ENCODE assay signal across 8 cellular contexts in genomic region chr16:11913425-11914079, GRCh38. TPM values are rescaled to one million over a fixed set of nuclear protein-coding genes. Genes with fewer than 3 reads are reported as not detected.
DNase-seq lines count a peak whose midpoint lies in the region; ATAC-seq and TF ChIP-seq lines count a peak whose summit lies in the region.

No MANE protein-coding gene starts in this region.

- WGBS in testis, 2 donors = 47 to 55% methylated on average over 12 of the region's 12 CpGs

- H3K36me3 Mint-ChIP-seq in CD4-positive, CD25-positive, alpha-beta regulatory T cell = no peaks in the 10 kb centered on the region
- H3K36me3 Mint-ChIP-seq in brain = peaks cover 29% of the 10 kb centered on the region

- H3K4me1 Mint-ChIP-seq in CD4-positive, CD25-positive, alpha-beta regulatory T cell = peaks cover 25 to 62% (median 46%) of the 10 kb centered on the region in 4 donors
- peaks cover 61% of the 10 kb centered on the region for H3K4me1 Mint-ChIP-seq in brain

- peaks cover 19% of the 10 kb centered on the region for H3K27me3 Mint-ChIP-seq in CD4-positive, CD25-positive, alpha-beta regulatory T cell
- H3K27me3 Mint-ChIP-seq in brain = peaks cover 4% of the 10 kb centered on the region

- no peaks in the 10 kb centered on the region for H3K27me3 ChIP-seq in CD4-positive, CD25-positive, alpha-beta regulatory T cell (ENCODE audit: control insufficient read depth, insufficient read depth, low read length)
- no peaks in the 10 kb centered on the region for H3K27me3 ChIP-seq in MG63
- no peaks in the 10 kb centered on the region for H3K27me3 ChIP-seq in mucosa of rectum (ENCODE audit: control insufficient read depth in 2 of 2, insufficient read depth in 2 of 2, low read length in 2 of 2)
- H3K27me3 ChIP-seq in testis = no peaks in the 10 kb centered on the region

- H3K9me3 ChIP-seq in CD4-positive, CD25-positive, alpha-beta regulatory T cell (ENCODE audit: control insufficient read depth in 2 of 2, low read length in 2 of 2) = no peaks in the 10 kb centered on the region
- H3K9me3 ChIP-seq in MG63 = no peaks in the 10 kb centered on the region
- no peaks in the 10 kb centered on the region for H3K9me3 ChIP-seq in mucosa of rectum (ENCODE audit: control insufficient read depth in 2 of 2, low read length in 2 of 2)
- H3K9me3 ChIP-seq in testis = no peaks in the 10 kb centered on the region

- TF ChIP-seq CTCF in brain (conservative IDR thresholded peaks at IDR 0.05) (no peak), testis (IDR thresholded peaks at IDR 0.05) (no peak)

- peak overlapping the region; percentile 90 to 95 (median 94) for H3K27ac Mint-ChIP-seq in CD4-positive, CD25-positive, alpha-beta regulatory T cell
- peak overlapping the region; percentile 43 to 98 (median 97) for H3K27ac Mint-ChIP-seq in brain

- no peaks in the 10 kb centered on the region for H3K36me3 ChIP-seq in CD4-positive, CD25-positive, alpha-beta regulatory T cell (ENCODE audit: control insufficient read depth, insufficient read depth, low read length)
- H3K36me3 ChIP-seq in MG63 (peaks cover 45% of the 10 kb centered on the region), mucosa of rectum (ENCODE audit: control insufficient read depth in 2 of 2, insufficient read depth in 2 of 2, low read length in 2 of 2) (no peaks in the 10 kb centered on the region), testis (ENCODE audit: low read depth, missing control alignments) (no peaks in the 10 kb centered on the region)

- no peak for ATAC-seq in CD4-positive, CD25-positive, alpha-beta regulatory T cell (ENCODE audit: low read depth in 2 of 2)
- no peak for ATAC-seq in HG03565 (IDR thresholded peaks at IDR 0.05; ENCODE audit: unreplicated experiment)
- no peak for ATAC-seq in HG03135 (IDR thresholded peaks at IDR 0.05; ENCODE audit: unreplicated experiment)

- peak overlapping the region; percentile 95 to 98 (median 96) for H3K4me3 Mint-ChIP-seq in CD4-positive, CD25-positive, alpha-beta regulatory T cell
- peak overlapping the region; percentile 96 to 100 (median 97) for H3K4me3 Mint-ChIP-seq in brain

- peak overlapping the region; percentile 88 to 93 for H3K9ac ChIP-seq in mucosa of rectum (ENCODE audit: low read depth in 1 of 2, low read length in 2 of 2)

- H3K4me1 ChIP-seq in CD4-positive, CD25-positive, alpha-beta regulatory T cell (ENCODE audit: control insufficient read depth, insufficient read depth, low read length, poor library complexity, severe bottlenecking) = peaks cover 37% of the 10 kb centered on the region
- H3K4me1 ChIP-seq in mucosa of rectum (ENCODE audit: control insufficient read depth in 2 of 2, insufficient read depth in 2 of 2, low read length in 2 of 2) = peaks cover 16 to 18% of the 10 kb centered on the region in 2 donors
- peaks cover 43% of the 10 kb centered on the region for H3K4me1 ChIP-seq in testis

- no peak for TF ChIP-seq POLR2A in testis (IDR thresholded peaks at IDR 0.05)

- H3K9me3 Mint-ChIP-seq in CD4-positive, CD25-positive, alpha-beta regulatory T cell = peaks cover 0 to 4% (median 0%) of the 10 kb centered on the region in 7 donors
- peaks cover 0 to 3% (median 0%) of the 10 kb centered on the region in 5 experiments for H3K9me3 Mint-ChIP-seq in brain

- H3K4me3 ChIP-seq in CD4-positive, CD25-positive, alpha-beta regulatory T cell (ENCODE audit: low read depth, low read length) = peak overlapping the region; percentile 100
- H3K4me3 ChIP-seq in MG63 (peak overlapping the region; percentile 79), mucosa of rectum (ENCODE audit: low read length in 2 of 2) (peak overlapping the region; percentile 89 to 93), testis (peak overlapping the region in 1 of 2 donors; percentile 75)

- DNase-seq in CD4-positive, CD25-positive, alpha-beta regulatory T cell = peak; percentile 42 to 68 (median 60)
- DNase-seq in MG63 (peak; percentile 15), testis (no peak), NCI-H510A treated with DMSO at 0.1 percent for 48 hours (lab: John Stamatoyannopoulos, UW) (no peak)

- intact Hi-C loops in testis (cut with DNase I; ENCODE audit: low total_unique reads) = no loop called here

- H3K27ac ChIP-seq in CD4-positive, CD25-positive, alpha-beta regulatory T cell (ENCODE audit: insufficient read depth, low read length, poor library complexity, severe bottlenecking) = peak overlapping the region; percentile 81
- peak overlapping the region; percentile 91 to 96 for H3K27ac ChIP-seq in mucosa of rectum (ENCODE audit: low read depth in 2 of 2, low read length in 2 of 2)
- H3K27ac ChIP-seq in testis = peak overlapping the region in 1 of 2 donors; percentile 81

RNA-seq across cellular contexts. Expression of gene GSPT1, which starts 2.2 kb away (rescaled TPM):
- total RNA-seq in CD4-positive, CD25-positive, alpha-beta regulatory T cell = 177 TPM
- 100 to 1,000 TPM in 2 of 4 donors, 10 to 100 TPM in 2; 93.2 to 103 (median 100) TPM for polyA plus RNA-seq in CD4-positive, CD25-positive, alpha-beta regulatory T cell
- 32.3 and 64.9 TPM in 2 replicates for total RNA-seq in MG63 (2014; rRNA removed; shearing (Covaris generic); ENCODE audit: low replicate concordance)
- polyA plus RNA-seq in brain (ENCODE audit: insufficient read depth, low read depth, low replicate concordance) = 75.4 TPM
- 10 to 100 TPM; 78.5 to 83.9 TPM for total RNA-seq in testis
- polyA plus RNA-seq in testis (ENCODE audit: insufficient read depth, low read depth, low replicate concordance) = 140 TPM

RNA-seq across cellular contexts. Expression of gene NPIPB2, which starts 28.3 kb away (rescaled TPM):
- 17.5 TPM for total RNA-seq in CD4-positive, CD25-positive, alpha-beta regulatory T cell
- polyA plus RNA-seq in CD4-positive, CD25-positive, alpha-beta regulatory T cell = 1 to 10 TPM in 1 of 4 donors, under 1 TPM in 2, not detected in 1; 0.44 to 3.7 (median 0.78) TPM
- total RNA-seq in MG63 (2014; rRNA removed; shearing (Covaris generic); ENCODE audit: low replicate concordance) = not detected in 2 replicates
- polyA plus RNA-seq in brain (ENCODE audit: insufficient read depth, low read depth, low replicate concordance) = 7.8 TPM
- 10 to 100 TPM; 23.9 to 28.7 TPM for total RNA-seq in testis
- 30.6 TPM for polyA plus RNA-seq in testis (ENCODE audit: insufficient read depth, low read depth, low replicate concordance)

RNA-seq across cellular contexts. Expression of gene TNFRSF17, which starts 51.5 kb away (rescaled TPM):
- not detected for total RNA-seq in CD4-positive, CD25-positive, alpha-beta regulatory T cell
- not detected for polyA plus RNA-seq in CD4-positive, CD25-positive, alpha-beta regulatory T cell
- total RNA-seq in MG63 (2014; rRNA removed; shearing (Covaris generic); ENCODE audit: low replicate concordance) = not detected in 2 replicates
- polyA plus RNA-seq in brain (ENCODE audit: insufficient read depth, low read depth, low replicate concordance) = not detected
- total RNA-seq in testis = 1 to 10 TPM; 3.2 to 4.3 TPM
- polyA plus RNA-seq in testis (ENCODE audit: insufficient read depth, low read depth, low replicate concordance) = 5.2 TPM

Comparison
In these comparisons a context has a peak if more than half of its experiments do, and no peak if none do; other contexts are left out.
1. DNase-seq: peak in CD4-positive, CD25-positive, alpha-beta regulatory T cell (3 of 3) and MG63 (single experiment); none in testis (single experiment) and NCI-H510A treated with DMSO at 0.1 percent for 48 hours (single experiment).
2. RNA of gene NPIPB2, which starts 28.3 kb away (total RNA-seq): 23.9 to 28.7 TPM in testis and 17.5 TPM in CD4-positive, CD25-positive, alpha-beta regulatory T cell (single experiment); not detected in MG63; every median in the first group is over 10 times any median in the second.